18 cellular contexts compared by ENCODE assay signal in genomic region chr21:43268804-43269186, GRCh38.
DNase-seq lines count a peak whose midpoint lies in the region; ATAC-seq, FAIRE-seq and TF ChIP-seq lines count a peak whose summit lies in the region.
"Had no signal": no experiment of that assay in that cellular context is flagged by ENCODE, and none has a peak within 500 bp of the region (broad histone marks: within the 10 kb centered on the region; RNA-seq: fewer than 3 reads in every experiment).

No MANE protein-coding gene starts in this region.

- H3K27me3 Mint-ChIP-seq in natural killer cell treated with Interleukin-12 subunit alpha and Interleukin-12 subunit beta and Interleukin-15 and Interleukin-18, amount 100 ng/mL, for 72 hours: peaks cover 0 to 3% of the 10 kb centered on the region in 2 donors
- H3K27me3 Mint-ChIP-seq: CD4-positive, alpha-beta T cell had no signal

- TF ChIP-seq EP300 in GM12878 (IDR thresholded peaks at IDR 0.05; ENCODE audit: borderline replicate concordance in 1 of 2, control insufficient read depth in 1 of 2, low read depth in 2 of 2, low read length in 2 of 2): no peak

- H3K4me1 Mint-ChIP-seq in natural killer cell treated with Interleukin-12 subunit alpha and Interleukin-12 subunit beta and Interleukin-15 and Interleukin-18, amount 100 ng/mL, for 72 hours (ENCODE audit: low read depth in 2 of 2): no peaks in the 10 kb centered on the region

- H3K36me3 ChIP-seq in GM12878 (ENCODE audit: control insufficient read depth in 2 of 2, insufficient read depth in 2 of 2, low read length in 1 of 2) (no peaks in the 10 kb centered on the region), psoas muscle (ENCODE audit: insufficient read depth in 1 of 2, low read depth in 1 of 2) (no peaks in the 10 kb centered on the region)
- H3K36me3 ChIP-seq: MG63, Peyer's patch had no signal

- H3K4me2 ChIP-seq in GM12878 (ENCODE audit: control insufficient read depth, insufficient read depth): no peak overlapping the region

- TF ChIP-seq RAD21 in GM12878 (IDR thresholded peaks at IDR 0.05; ENCODE audit: insufficient read depth, low read depth, low read length): no peak

- in situ Hi-C loops in GM12878 (cut with MboI): no loop called here

- H3K4me1 ChIP-seq in GM12878 (ENCODE audit: control insufficient read depth, insufficient read depth, low read length) (0 out of 2 replicates have a peak, but pooled peaks cover 7% of the 10 kb centered on the region), psoas muscle (no peaks in the 10 kb centered on the region)
- H3K4me1 ChIP-seq: Peyer's patch had no signal

- SMC1A ChIA-PET in GM12878 (lab: Charles Lee; ENCODE audit: uncharacterized antibody, unreplicated experiment): interaction anchor here (0.6 to 1.4 kb wide), 2 partner anchors 43 to 77 kb away, joined by 3 to 4 read pairs; no protein-coding TSS in a partner anchor

- no peak overlapping the region for H3K27ac ChIP-seq in GM12878 (ENCODE audit: control insufficient read depth, insufficient read depth)
- H3K27ac ChIP-seq in psoas muscle: no peak overlapping the region
- H3K27ac ChIP-seq: Peyer's patch had no signal

- DNase-seq in GM12878 (ENCODE audit: low read depth, low spot score): no peak
- peak; percentile 12 for DNase-seq in left cardiac atrium
- DNase-seq in psoas muscle: peak; percentile 6 to 26
- no peak for DNase-seq in natural killer cell treated with Interleukin-12 subunit alpha and Interleukin-12 subunit beta and Interleukin-15 and Interleukin-18, amount 100 ng/mL, for 72 hours (ENCODE audit: low spot score)
- DNase-seq in NCI-H226: no peak
- DNase-seq: AML-193, DMS53, MG63, NCI-H1092, NCI-H146, NCI-H2081 treated with DMSO at 0.1 percent for 48 hours, NCI-H524, SHP77 treated with DMSO at 0.1 percent for 48 hours had no signal

- no peaks in the 10 kb centered on the region for H4K20me1 ChIP-seq in GM12878 (ENCODE audit: control insufficient read depth, insufficient read depth)

- no peak overlapping the region for H2AFZ ChIP-seq in GM12878 (ENCODE audit: control insufficient read depth, low read depth, low read length)

- ATAC-seq in GM12878 (0 out of 3 replicates have a peak, but pooled peaks have one; percentile 23), left cardiac atrium (no peak), psoas muscle (peak in 1 of 4 donors; percentile 39), GM18868 (IDR thresholded peaks at IDR 0.05; ENCODE audit: unreplicated experiment) (no peak)
- ATAC-seq in natural killer cell treated with Interleukin-12 subunit alpha and Interleukin-12 subunit beta and Interleukin-15 and Interleukin-18, amount 100 ng/mL, for 72 hours: no peak

- 44% methylated on average over 12 of the region's 12 CpGs for WGBS in GM12878 (ENCODE audit: insufficient coverage, insufficient replicate concordance, low lambda C conversion rate, missing lambda C conversion rate)
- WGBS in psoas muscle, 3 donors: 70 to 75% (median 74%) methylated on average over 12 of the region's 12 CpGs

- no TSS peak for BruUV-seq in GM12878 (replicated peaks; lab: Mats Ljungman, UMichigan)

- H3K36me3 Mint-ChIP-seq in natural killer cell treated with Interleukin-12 subunit alpha and Interleukin-12 subunit beta and Interleukin-15 and Interleukin-18, amount 100 ng/mL, for 72 hours: no peaks in the 10 kb centered on the region

- H3K27ac Mint-ChIP-seq in natural killer cell treated with Interleukin-12 subunit alpha and Interleukin-12 subunit beta and Interleukin-15 and Interleukin-18, amount 100 ng/mL, for 72 hours: no peak overlapping the region
- H3K27ac Mint-ChIP-seq: CD4-positive, alpha-beta T cell had no signal

- no peaks in the 10 kb centered on the region for H3K9me3 Mint-ChIP-seq in natural killer cell treated with Interleukin-12 subunit alpha and Interleukin-12 subunit beta and Interleukin-15 and Interleukin-18, amount 100 ng/mL, for 72 hours
- H3K9me3 Mint-ChIP-seq: CD4-positive, alpha-beta T cell had no signal

- CTCF ChIA-PET in GM12878 (lab: Yijun Ruan, JAX): no interaction called here

- no peak overlapping the region for H3K4me3 Mint-ChIP-seq in natural killer cell treated with Interleukin-12 subunit alpha and Interleukin-12 subunit beta and Interleukin-15 and Interleukin-18, amount 100 ng/mL, for 72 hours
- H3K4me3 Mint-ChIP-seq: CD4-positive, alpha-beta T cell had no signal

- no peaks in the 10 kb centered on the region for H3K79me2 ChIP-seq in GM12878 (ENCODE audit: control insufficient read depth, insufficient read depth, low read length)

- TF ChIP-seq CTCF in GM12872 (IDR thresholded peaks at IDR 0.05; ENCODE audit: insufficient read depth, low read depth, low read length) (peak; percentile 8; the same call in 1 of the 3 replicates), GM12878 (IDR thresholded peaks at IDR 0.05 in 2 of 3, conservative IDR thresholded peaks at IDR 0.05 in 1 of 3; ENCODE audit: control insufficient read depth in 2 of 3, extremely low read depth in 1 of 3, insufficient read depth in 1 of 3, low read depth in 3 of 3, low read length in 3 of 3) (peak in 2 of 3 experiments; percentile 2 to 13; a peak in 1 of 6 replicates), psoas muscle (IDR thresholded peaks at IDR 0.05) (no peak)

- no peak for FAIRE-seq in GM12878 (lab: Jason Lieb, UNC)
- FAIRE-seq: GM12892 had no signal

- no peak overlapping the region for H3K9ac ChIP-seq in GM12878 (ENCODE audit: control insufficient read depth, insufficient read depth, low read length)

- H3K27me3 ChIP-seq in GM12878 (replicated peaks in 1 of 2; ENCODE audit: control insufficient read depth in 2 of 2, insufficient read depth in 2 of 2, low read length in 1 of 2) (no peaks in the 10 kb centered on the region; a peak in 1 of 4 replicates), psoas muscle (ENCODE audit: insufficient read depth in 3 of 3, low read length in 2 of 3) (peaks cover 0 to 36% (median 10%) of the 10 kb centered on the region in 3 donors)
- H3K27me3 ChIP-seq: MG63, Peyer's patch had no signal

- POLR2A ChIA-PET in GM12878 (lab: Charles Lee): no interaction called here

- H3K9me3 ChIP-seq in GM12878 (replicated peaks; ENCODE audit: control insufficient read depth, insufficient read depth, low read length): no peaks in the 10 kb centered on the region
- H3K9me3 ChIP-seq in psoas muscle: no peaks in the 10 kb centered on the region
- H3K9me3 ChIP-seq: MG63, Peyer's patch had no signal

- H3K4me3 ChIP-seq in GM12878: no peak overlapping the region
- H3K4me3 ChIP-seq in psoas muscle: no peak overlapping the region
- H3K4me3 ChIP-seq: MG63, Peyer's patch had no signal

- intact Hi-C loops in GM12878 (cut with micrococcal nuclease; ENCODE audit: unreplicated experiment): no loop called here
- intact Hi-C loops in left cardiac atrium (cut with DNase I): no loop called here
- intact Hi-C loops in psoas muscle (cut with DNase I): no loop called here

- no peak for TF ChIP-seq POLR2A in GM12878 (IDR thresholded peaks at IDR 0.05; ENCODE audit: low read depth, low read length)

- RAD21 ChIA-PET in GM12878 (lab: Charles Lee; ENCODE audit: unreplicated experiment): no interaction called here

TF ChIP-seq in GM12878, 131 proteins besides CTCF, POLR2A, EP300 and RAD21:
- TF ChIP-seq ZSCAN29 (IDR thresholded peaks at IDR 0.05) (no peak), ASH2L (IDR thresholded peaks at IDR 0.05; ENCODE audit: borderline replicate concordance, low read depth) (no peak), CHD2 (IDR thresholded peaks at IDR 0.05; ENCODE audit: borderline replicate concordance, low read depth, low read length) (no peak), MEF2A (IDR thresholded peaks at IDR 0.05; ENCODE audit: insufficient read depth, low read depth, low read length) (no peak), MYB (IDR thresholded peaks at IDR 0.05; ENCODE audit: borderline replicate concordance, low read depth, low read length) (no peak), STAT1 (conservative IDR thresholded peaks at IDR 0.05) (no peak)

Comparison
In these comparisons a context has a peak if more than half of its experiments do, and no peak if none do; other contexts are left out.
1. DNase-seq: peak in left cardiac atrium (single experiment) and psoas muscle (2 of 2); none in GM12878 (single experiment), natural killer cell treated with Interleukin-12 subunit alpha and Interleukin-12 subunit beta and Interleukin-15 and Interleukin-18, amount 100 ng/mL, for 72 hours (single experiment) and NCI-H226 (single experiment).